8 cellular contexts compared by ENCODE assay signal in the genomic region with DNA sequence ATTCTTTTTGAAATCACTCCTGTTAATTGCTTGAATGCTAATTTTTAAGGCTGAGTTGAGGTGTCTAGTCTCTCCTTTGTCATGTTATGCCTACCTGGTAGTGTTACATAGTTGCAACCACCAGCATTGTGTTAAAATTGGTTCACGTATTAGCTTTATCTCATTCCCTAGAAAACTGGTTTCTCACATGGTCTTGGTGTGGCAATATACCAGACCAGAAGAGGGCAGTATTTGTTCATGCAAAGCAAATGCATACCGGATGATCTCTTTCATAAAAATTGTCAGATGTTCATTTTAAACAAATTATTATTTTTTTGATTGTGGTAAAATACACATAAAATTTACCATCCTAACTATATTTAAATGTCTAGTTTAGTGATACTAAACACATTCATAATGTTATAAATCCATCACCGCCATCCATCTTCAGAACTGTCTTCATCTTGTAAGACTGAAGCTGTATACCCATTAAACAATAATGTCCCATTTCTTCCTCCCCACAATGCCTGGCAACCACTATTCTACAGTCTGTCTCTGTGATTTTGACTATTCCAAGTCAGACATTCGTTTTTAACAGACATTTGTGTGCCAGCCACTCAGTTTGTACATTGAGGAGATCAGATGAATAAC.
A peak's percentile ranks its signal among the peaks of the same experiment; 100 is the strongest.
DNase-seq lines count a peak whose midpoint lies in the region; ATAC-seq and TF ChIP-seq lines count a peak whose summit lies in the region.

No MANE protein-coding gene starts in this region.

- H3K4me1 ChIP-seq in right atrium auricular region (no peaks in the 10 kb centered on the region), stomach (peaks cover 0 to 12% (median 2%) of the 10 kb centered on the region in 4 donors)

- no peak overlapping the region for H3K27ac ChIP-seq in right atrium auricular region
- H3K27ac ChIP-seq in stomach = no peak overlapping the region

- intact Hi-C loops in stomach (cut with DNase I; ENCODE audit: low total_unique reads) = no loop called here

- peak; percentile 33 for DNase-seq in ACHN
- DNase-seq in GF-D8 (lab: John Stamatoyannopoulos, UW) = peak; percentile 7
- DNase-seq in NCI-H1694 treated with DMSO at 0.1 percent for 48 hours (lab: John Stamatoyannopoulos, UW) = peak; percentile 53
- DNase-seq in WTC11 (ENCODE audit: low spot score) = no peak
- DNase-seq in right atrium auricular region (ENCODE audit: low spot score) = no peak
- DNase-seq in stomach = no peak
- DNase-seq in activated effector memory CD4-positive, alpha-beta T cell treated with anti-CD3 and anti-CD28 coated beads, Interleukin-2, amount 50 U/mL, for 16 hours = no peak

- in situ Hi-C loops in ACHN (cut with HindIII; ENCODE audit: low pct_ligation_motif_present, low pct_unique_long_range_greater_than_20kb, low sequenced_read_pairs) = no loop called here

- whole genome bisulfite sequencing in stomach, 5 donors = 54 to 60% (median 58%) methylated on average over 4 of the region's 4 CpGs

- no peaks in the 10 kb centered on the region for H3K9me3 ChIP-seq in right atrium auricular region
- H3K9me3 ChIP-seq in stomach = no peaks in the 10 kb centered on the region

- H3K27ac Mint-ChIP-seq in WTC11 = no peak overlapping the region

- H3K4me3 ChIP-seq in right atrium auricular region (no peak overlapping the region), stomach (no peak overlapping the region)

- ATAC-seq in WTC11 = peak; percentile 50; the same call in 1 of the 2 replicates
- ATAC-seq in HG03432 (IDR thresholded peaks at IDR 0.05; ENCODE audit: unreplicated experiment) = no peak

- H3K36me3 ChIP-seq in right atrium auricular region = peaks cover 18% of the 10 kb centered on the region
- peaks cover 3 to 63% (median 52%) of the 10 kb centered on the region in 4 donors for H3K36me3 ChIP-seq in stomach

- no peaks in the 10 kb centered on the region for H3K9me3 Mint-ChIP-seq in WTC11

- H3K36me3 Mint-ChIP-seq in WTC11 = no peaks in the 10 kb centered on the region; the same call in 1 of the 2 replicates

- CTCF ChIA-PET in WTC11 (lab: Charles Lee) = interaction anchor here (0.6 to 2.2 kb wide), 53 partner anchors 8 to 330 kb away, joined by 3 to 18 read pairs (median 5); partner anchors contain the start of genes ADAM33, ADISSP, GFRA4 and SIGLEC1

- no peak for TF ChIP-seq POLR2A in stomach (IDR thresholded peaks at IDR 0.05)

- H3K27me3 Mint-ChIP-seq in WTC11 (ENCODE audit: low read depth) = no peaks in the 10 kb centered on the region

- POLR2A ChIA-PET in WTC11 (lab: Charles Lee) = no interaction called here

- no peaks in the 10 kb centered on the region for H3K27me3 ChIP-seq in right atrium auricular region
- no peaks in the 10 kb centered on the region for H3K27me3 ChIP-seq in stomach

- TF ChIP-seq CTCF in WTC11 (IDR thresholded peaks at IDR 0.05) (0 out of 2 replicates have a peak, but pooled peaks have one; percentile 25), right atrium auricular region (IDR thresholded peaks at IDR 0.05) (peak; percentile 41 to 69), stomach (IDR thresholded peaks at IDR 0.05) (peak in 4 of 7 experiments; percentile 36 to 64 (median 58))

- TF ChIP-seq EP300 in stomach (IDR thresholded peaks at IDR 0.05) = no peak

- peaks cover 10% of the 10 kb centered on the region for H3K4me1 Mint-ChIP-seq in WTC11

- H3K4me3 Mint-ChIP-seq in WTC11 = no peak overlapping the region

TF ChIP-seq in WTC11, 78 proteins besides CTCF, POLR2A, EP300 and RAD21 (continues in another document):
- no peak for TF ChIP-seq JUN (CRISPR knock-in tag; IDR thresholded peaks at IDR 0.05)
- no peak for TF ChIP-seq ZNF219 (CRISPR knock-in tag; IDR thresholded peaks at IDR 0.05; ENCODE audit: borderline replicate concordance)
- TF ChIP-seq, protein P1, sequence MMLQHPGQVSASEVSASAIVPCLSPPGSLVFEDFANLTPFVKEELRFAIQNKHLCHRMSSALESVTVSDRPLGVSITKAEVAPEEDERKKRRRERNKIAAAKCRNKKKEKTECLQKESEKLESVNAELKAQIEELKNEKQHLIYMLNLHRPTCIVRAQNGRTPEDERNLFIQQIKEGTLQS (CRISPR knock-in tag; conservative IDR thresholded peaks at IDR 0.05) = no peak
- TF ChIP-seq, protein P2, sequence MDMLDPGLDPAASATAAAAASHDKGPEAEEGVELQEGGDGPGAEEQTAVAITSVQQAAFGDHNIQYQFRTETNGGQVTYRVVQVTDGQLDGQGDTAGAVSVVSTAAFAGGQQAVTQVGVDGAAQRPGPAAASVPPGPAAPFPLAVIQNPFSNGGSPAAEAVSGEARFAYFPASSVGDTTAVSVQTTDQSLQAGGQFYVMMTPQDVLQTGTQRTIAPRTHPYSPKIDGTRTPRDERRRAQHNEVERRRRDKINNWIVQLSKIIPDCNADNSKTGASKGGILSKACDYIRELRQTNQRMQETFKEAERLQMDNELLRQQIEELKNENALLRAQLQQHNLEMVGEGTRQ (CRISPR knock-in tag; IDR thresholded peaks at IDR 0.05) = no peak
- no peak for TF ChIP-seq PRDM15 (CRISPR knock-in tag; IDR thresholded peaks at IDR 0.05)
- TF ChIP-seq FOXP4 (CRISPR knock-in tag; IDR thresholded peaks at IDR 0.05) = no peak
- TF ChIP-seq, protein P3, sequence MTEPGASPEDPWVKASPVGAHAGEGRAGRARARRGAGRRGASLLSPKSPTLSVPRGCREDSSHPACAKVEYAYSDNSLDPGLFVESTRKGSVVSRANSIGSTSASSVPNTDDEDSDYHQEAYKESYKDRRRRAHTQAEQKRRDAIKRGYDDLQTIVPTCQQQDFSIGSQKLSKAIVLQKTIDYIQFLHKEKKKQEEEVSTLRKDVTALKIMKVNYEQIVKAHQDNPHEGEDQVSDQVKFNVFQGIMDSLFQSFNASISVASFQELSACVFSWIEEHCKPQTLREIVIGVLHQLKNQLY (CRISPR knock-in tag; IDR thresholded peaks at IDR 0.05) = no peak
- TF ChIP-seq ATF6 (CRISPR knock-in tag; IDR thresholded peaks at IDR 0.05) = no peak
- TF ChIP-seq E2F4 (CRISPR knock-in tag; IDR thresholded peaks at IDR 0.05; ENCODE audit: borderline replicate concordance, low read depth) = no peak

Comparison
In these comparisons a context has a peak if more than half of its experiments do, and no peak if none do; other contexts are left out.
1. DNase-seq: peak in ACHN (single experiment), GF-D8 (single experiment) and NCI-H1694 treated with DMSO at 0.1 percent for 48 hours (single experiment); none in WTC11 (single experiment), right atrium auricular region (single experiment), stomach (single experiment) and activated effector memory CD4-positive, alpha-beta T cell treated with anti-CD3 and anti-CD28 coated beads, Interleukin-2, amount 50 U/mL, for 16 hours (single experiment).
2. Peak in every context shown above with its lines, with median percentiles within 50 percentile points of each other: CTCF ChIP-seq.